Comparison of ENCODE assay signal across 1 cellular context in the genomic region with DNA sequence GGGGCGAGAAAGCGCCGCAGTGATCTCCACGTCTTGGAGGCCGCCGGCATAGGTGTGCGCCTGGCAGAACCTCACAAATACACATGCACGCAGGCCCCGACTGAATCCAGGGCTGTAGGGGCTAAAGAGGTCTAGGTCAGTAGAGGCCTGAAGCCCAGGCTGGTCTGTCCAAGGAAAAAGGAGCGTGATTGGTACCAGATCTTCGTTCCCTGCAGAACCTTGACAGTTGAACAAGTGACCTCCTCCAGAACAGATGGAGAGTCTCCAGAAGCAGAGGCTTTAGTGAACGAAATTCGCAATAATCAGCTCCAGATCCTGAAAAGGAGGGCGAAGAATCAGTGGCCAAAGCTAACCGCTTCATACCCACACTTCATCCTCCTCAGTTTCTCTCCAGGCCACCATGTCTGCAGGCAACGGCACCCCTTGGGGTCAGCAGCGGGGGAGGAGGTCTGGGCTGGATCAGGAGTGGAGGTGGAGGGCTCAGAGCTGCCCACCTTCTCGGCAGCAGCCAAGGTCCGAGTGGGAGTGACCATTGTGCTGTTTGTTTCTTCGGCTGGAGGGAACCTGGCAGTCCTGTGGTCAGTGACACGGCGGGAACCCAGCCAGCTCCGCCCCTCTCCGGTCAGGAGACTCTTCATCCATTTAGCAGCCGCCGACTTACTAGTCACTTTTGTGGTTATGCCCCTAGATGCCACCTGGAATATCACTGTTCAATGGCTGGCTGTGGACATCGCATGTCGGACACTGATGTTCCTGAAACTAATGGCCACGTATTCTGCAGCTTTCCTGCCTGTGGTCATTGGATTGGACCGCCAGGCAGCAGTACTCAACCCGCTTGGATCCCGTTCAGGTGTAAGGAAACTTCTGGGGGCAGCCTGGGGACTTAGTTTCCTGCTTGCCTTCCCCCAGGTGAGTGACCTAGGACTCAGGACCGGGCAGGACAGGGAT.
TF ChIP-seq lines count a peak whose summit lies in the region.

No MANE protein-coding gene starts in this region.

TF ChIP-seq in HCT116, 20 proteins besides CTCF, POLR2A, EP300 and RAD21:
- TF ChIP-seq ZFX (IDR thresholded peaks at IDR 0.05) (0 out of 2 replicates have a peak, but pooled peaks have one; percentile 1), SRF (IDR thresholded peaks at IDR 0.05; ENCODE audit: low read depth) (no peak), SIN3A (IDR thresholded peaks at IDR 0.05; ENCODE audit: low read depth) (peak; percentile 58)
